Comparison of ENCODE assay signal across 14 cellular contexts in the genomic region with DNA sequence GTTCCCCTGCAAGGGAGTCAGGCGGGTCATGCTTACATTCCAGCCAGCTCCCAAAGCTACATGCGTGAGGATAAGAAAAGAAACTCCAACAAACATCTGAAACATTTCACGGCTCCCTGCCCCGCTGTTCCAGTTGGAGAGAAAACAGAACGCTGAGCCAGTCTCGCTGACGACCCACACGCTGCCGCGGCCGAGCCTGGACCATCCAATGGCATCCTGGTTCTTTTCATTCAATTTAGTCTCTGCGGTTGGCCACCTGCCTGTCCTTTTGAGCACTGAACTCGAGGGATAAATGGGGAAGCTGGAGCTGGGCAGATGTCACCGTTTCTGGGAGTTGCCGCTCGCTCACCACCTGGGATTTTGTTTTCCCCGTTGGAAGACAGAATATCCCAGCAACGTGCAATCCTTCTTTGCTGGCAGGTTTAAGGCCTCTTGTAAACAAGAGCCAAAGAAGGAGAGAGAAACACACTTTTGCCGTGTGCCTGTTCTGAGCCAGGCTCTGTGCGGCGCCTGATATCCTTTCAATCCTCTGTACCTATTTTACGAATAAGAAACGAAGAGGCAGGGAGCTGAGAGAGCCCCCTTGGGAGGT. TPM values are rescaled to one million over a fixed set of nuclear protein-coding genes. Genes with fewer than 3 reads are reported as not detected.
DNase-seq lines count a peak whose midpoint lies in the region; ATAC-seq and TF ChIP-seq lines count a peak whose summit lies in the region.
"Had no signal": no experiment of that assay in that cellular context is flagged by ENCODE, and none has a peak within 500 bp of the region (broad histone marks: within the 10 kb centered on the region; RNA-seq: fewer than 3 reads in every experiment).

No MANE protein-coding gene starts in this region.

- H3K9me3 Mint-ChIP-seq in activated naive CD4-positive, alpha-beta T cell treated with anti-CD3 and anti-CD28 coated beads, Interleukin-2, amount 10 ng/mL, durations not matched to agents 7 days and 5 days: no peaks in the 10 kb centered on the region
- H3K9me3 Mint-ChIP-seq: activated T-cell treated with anti-CD3 and anti-CD28 coated beads, Interleukin-2, amount 50 U/mL, for 4 hours had no signal

- H3K4me3 Mint-ChIP-seq in activated naive CD4-positive, alpha-beta T cell treated with anti-CD3 and anti-CD28 coated beads, Interleukin-2, amount 10 ng/mL, durations not matched to agents 7 days and 5 days: no peak overlapping the region
- H3K4me3 Mint-ChIP-seq: activated T-cell treated with anti-CD3 and anti-CD28 coated beads, Interleukin-2, amount 50 U/mL, for 4 hours had no signal

- CTCF ChIA-PET in activated naive CD4-positive, alpha-beta T cell treated with anti-CD3 and anti-CD28 coated beads, Interleukin-2, amount 10 ng/mL, durations not matched to agents 7 days and 5 days (lab: Charles Lee): no interaction called here

- no peak for TF ChIP-seq CTCF in stomach (IDR thresholded peaks at IDR 0.05)

- H2AFZ ChIP-seq in trophoblast cell (ENCODE audit: insufficient read depth, low read length, poor library complexity) (no peak overlapping the region), Karpas-422 (ENCODE audit: low read length) (no peak overlapping the region)

- no peak for TF ChIP-seq EP300 in stomach (IDR thresholded peaks at IDR 0.05)

- H3K14ac ChIP-seq in trophoblast cell (ENCODE audit: low read length): no peak overlapping the region

- no peak overlapping the region for H3K23ac ChIP-seq in trophoblast cell (ENCODE audit: low read length)

- no peak overlapping the region for H2BK5ac ChIP-seq in trophoblast cell (ENCODE audit: low read depth, low read length, poor library complexity)

- peaks cover 26 to 53% (median 41%) of the 10 kb centered on the region in 4 donors for H3K4me1 ChIP-seq in stomach
- peaks cover 0 to 10% of the 10 kb centered on the region in 2 experiments for H3K4me1 ChIP-seq in trophoblast cell (ENCODE audit: control insufficient read depth in 1 of 2, insufficient read depth in 2 of 2, low read length in 2 of 2)
- H3K4me1 ChIP-seq in Karpas-422 (ENCODE audit: low read length): no peaks in the 10 kb centered on the region

- H3K4me3 ChIP-seq in stomach (no peak overlapping the region), trophoblast cell (ENCODE audit: low read depth, low read length) (no peak overlapping the region), Karpas-422 (ENCODE audit: low read length) (no peak overlapping the region)

- no peak for TF ChIP-seq POLR2A in stomach (IDR thresholded peaks at IDR 0.05)

- H3K9me2 ChIP-seq in Karpas-422 (replicated peaks; ENCODE audit: insufficient read depth, low read length): no peaks in the 10 kb centered on the region

- H3K27me3 ChIP-seq in stomach (peaks cover 0 to 4% (median 0%) of the 10 kb centered on the region in 3 donors), trophoblast cell (ENCODE audit: insufficient read depth, low read length) (no peaks in the 10 kb centered on the region), Karpas-422 (ENCODE audit: low read length) (no peaks in the 10 kb centered on the region)

- H3K36me3 Mint-ChIP-seq in activated naive CD4-positive, alpha-beta T cell treated with anti-CD3 and anti-CD28 coated beads, Interleukin-2, amount 10 ng/mL, durations not matched to agents 7 days and 5 days: no peaks in the 10 kb centered on the region

- no peak overlapping the region for H3K4ac ChIP-seq in trophoblast cell (ENCODE audit: low read depth, low read length)

- H3K4me2 ChIP-seq in trophoblast cell (ENCODE audit: low read length) (no peak overlapping the region), Karpas-422 (ENCODE audit: low read depth, low read length, poor library complexity, severe bottlenecking) (no peak overlapping the region)

- no peaks in the 10 kb centered on the region for H3K9me3 ChIP-seq in stomach
- H3K9me3 ChIP-seq in trophoblast cell (ENCODE audit: insufficient read depth, low read depth, low read length): no peaks in the 10 kb centered on the region
- H3K9me3 ChIP-seq in Karpas-422 (ENCODE audit: low read length): no peaks in the 10 kb centered on the region

- peaks cover 35% of the 10 kb centered on the region for H3K27me3 Mint-ChIP-seq in activated naive CD4-positive, alpha-beta T cell treated with anti-CD3 and anti-CD28 coated beads, Interleukin-2, amount 10 ng/mL, durations not matched to agents 7 days and 5 days

- H3K79me2 ChIP-seq in trophoblast cell (ENCODE audit: control insufficient read depth, insufficient read depth, low read length, poor library complexity) (no peaks in the 10 kb centered on the region), Karpas-422 (ENCODE audit: low read length) (no peaks in the 10 kb centered on the region)

- H4K91ac ChIP-seq in trophoblast cell (ENCODE audit: low read depth, low read length): no peak overlapping the region

- no peak overlapping the region for H3K18ac ChIP-seq in trophoblast cell (ENCODE audit: low read length)

- H2AK5ac ChIP-seq in trophoblast cell (ENCODE audit: low read length): no peak overlapping the region

- H3K36me3 ChIP-seq in stomach (no peaks in the 10 kb centered on the region), trophoblast cell (ENCODE audit: control insufficient read depth in 1 of 2, insufficient read depth in 2 of 2, low read length in 2 of 2) (no peaks in the 10 kb centered on the region), Karpas-422 (ENCODE audit: insufficient read depth, low read length) (no peaks in the 10 kb centered on the region)

- no peak overlapping the region for H3K9ac ChIP-seq in trophoblast cell (ENCODE audit: low read length)
- no peak overlapping the region for H3K9ac ChIP-seq in Karpas-422 (ENCODE audit: low read length)

- H3K27ac ChIP-seq in stomach (peak overlapping the region; percentile 11 to 86 (median 49)), trophoblast cell (ENCODE audit: low read depth, low read length) (no peak overlapping the region), Karpas-422 (ENCODE audit: low read length) (no peak overlapping the region)
- H3K27ac ChIP-seq: HL-60 had no signal

- H2BK120ac ChIP-seq in trophoblast cell (ENCODE audit: insufficient read depth, low read length, poor library complexity): no peak overlapping the region

- DNase-seq in NCI-H1694 (lab: John Stamatoyannopoulos, UW) (peak; percentile 41), astrocyte of the hippocampus (ENCODE audit: low read depth, low spot score) (peak; percentile 81), left kidney (ENCODE audit: low read depth, low spot score) (peak; percentile 85), stomach (no peak), trophoblast cell (no peak), Karpas-422 (no peak)
- DNase-seq in activated naive CD4-positive, alpha-beta T cell treated with anti-CD3 and anti-CD28 coated beads, Interleukin-2, amount 10 ng/mL, durations not matched to agents 7 days and 5 days: no peak
- DNase-seq: activated T-cell treated with anti-CD3 and anti-CD28 coated beads, Interleukin-2, amount 50 U/mL, for 4 hours; DND-41; MV-4-11 had no signal

- H3K4me1 Mint-ChIP-seq in activated naive CD4-positive, alpha-beta T cell treated with anti-CD3 and anti-CD28 coated beads, Interleukin-2, amount 10 ng/mL, durations not matched to agents 7 days and 5 days: no peaks in the 10 kb centered on the region

- H4K8ac ChIP-seq in trophoblast cell (ENCODE audit: low read depth, low read length): no peak overlapping the region

- 42 to 53% (median 49%) methylated on average over 23 of the region's 23 CpGs for WGBS in stomach, 5 donors
- WGBS in trophoblast cell (ENCODE audit: extremely low coverage, insufficient coverage, insufficient read length): no CpG with 5 or more reads among the region's 23 CpGs

- no peak overlapping the region for H4K12ac ChIP-seq in trophoblast cell (ENCODE audit: low read depth, low read length)

- H3K27ac Mint-ChIP-seq in activated naive CD4-positive, alpha-beta T cell treated with anti-CD3 and anti-CD28 coated beads, Interleukin-2, amount 10 ng/mL, durations not matched to agents 7 days and 5 days: no peak overlapping the region

- no peaks in the 10 kb centered on the region for H4K20me1 ChIP-seq in Karpas-422 (ENCODE audit: insufficient read depth, low read depth, low read length)

- intact Hi-C loops in stomach (cut with DNase I; ENCODE audit: low total_unique reads): no loop called here

- no peaks in the 10 kb centered on the region for H3K79me1 ChIP-seq in trophoblast cell (ENCODE audit: low read length)

- no peak for ATAC-seq in GM21360 (IDR thresholded peaks at IDR 0.05; ENCODE audit: unreplicated experiment)
- ATAC-seq: activated T-cell treated with anti-CD3 and anti-CD28 coated beads, Interleukin-2, amount 50 U/mL, for 4 hours; esophagus mucosa; Panc1 had no signal

- no peak overlapping the region for H2BK12ac ChIP-seq in trophoblast cell (ENCODE audit: low read length)

RNA-seq across cellular contexts. Expression of gene SHISAL1, which starts 45.3 kb away (rescaled TPM):
- total RNA-seq in stomach: 10 to 100 TPM in 1 of 5 donors, 1 to 10 TPM in 3, under 1 TPM in 1; 0.45 to 19.3 (median 3.3) TPM
- 1 to 10 TPM in 1 of 3 donors, under 1 TPM in 2; 0.43 to 1.3 (median 0.46) TPM for polyA plus RNA-seq in stomach
- 0.01 TPM in 2 replicates for polyA plus RNA-seq in trophoblast cell (2013)
- total RNA-seq in Karpas-422 (2014; rRNA removed; shearing (Covaris generic); ENCODE audit: low replicate concordance): not detected in 2 replicates
- total RNA-seq: activated T-cell treated with anti-CD3 and anti-CD28 coated beads, Interleukin-2, amount 50 U/mL, for 4 hours had no signal

Comparison
In these comparisons a context has a peak if more than half of its experiments do, and no peak if none do; other contexts are left out.
1. DNase-seq: peak in NCI-H1694 (single experiment), astrocyte of the hippocampus (single experiment) and left kidney (single experiment); none in stomach (single experiment), trophoblast cell (0 of 2), Karpas-422 (single experiment) and activated naive CD4-positive, alpha-beta T cell treated with anti-CD3 and anti-CD28 coated beads, Interleukin-2, amount 10 ng/mL, durations not matched to agents 7 days and 5 days (single experiment).
2. H3K27ac ChIP-seq: peak in stomach (5 of 5); none in trophoblast cell (single experiment) and Karpas-422 (single experiment).